ENCODE assay signal across 18 cellular contexts in genomic region chr17:81300586-81301155, GRCh38. TPM values are rescaled to one million over a fixed set of nuclear protein-coding genes. Genes with fewer than 3 reads are reported as not detected.
DNase-seq lines count a peak whose midpoint lies in the region; ATAC-seq, FAIRE-seq and TF ChIP-seq lines count a peak whose summit lies in the region.
"Had no signal": no experiment of that assay in that cellular context is flagged by ENCODE, and none has a peak within 500 bp of the region (broad histone marks: within the 10 kb centered on the region; RNA-seq: fewer than 3 reads in every experiment).

No MANE protein-coding gene starts in this region.

- peaks cover 8% of the 10 kb centered on the region for H3K9me3 Mint-ChIP-seq in glutamatergic neuron (ENCODE audit: unreplicated experiment)
- H3K9me3 Mint-ChIP-seq in immature natural killer cell, result no peaks in the 10 kb centered on the region
- H3K9me3 Mint-ChIP-seq: CD4-positive, alpha-beta memory T cell had no signal

- intact Hi-C loops in Right ventricle myocardium inferior (cut with DNase I), result no loop called here
- intact Hi-C loops in left ventricle myocardium superior (cut with micrococcal nuclease), result no loop called here

- peak overlapping the region; percentile 94 for H3K27ac ChIP-seq in SJCRH30

- TF ChIP-seq CTCF in glutamatergic neuron (IDR thresholded peaks at IDR 0.05; ENCODE audit: partially characterized antibody, unreplicated experiment), result no peak

- H3K4me1 ChIP-seq in SJCRH30, result peaks cover 74% of the 10 kb centered on the region

- no peak for ATAC-seq in Right ventricle myocardium inferior
- ATAC-seq in left ventricle myocardium superior, result no peak

- H3K4me1 Mint-ChIP-seq in glutamatergic neuron (ENCODE audit: low read depth, unreplicated experiment) (peaks cover 27% of the 10 kb centered on the region), immature natural killer cell (peaks cover 5 to 12% of the 10 kb centered on the region in 2 donors)

- no peak for TF ChIP-seq POLR2A in H54 (IDR thresholded peaks at IDR 0.05; ENCODE audit: low read depth, low read length)

- DNase-seq in Right ventricle myocardium inferior (ENCODE audit: missing footprints) (peak; percentile 16), left ventricle myocardium superior (no peak), SJCRH30 (no peak), glutamatergic neuron (no peak), immature natural killer cell (no peak), H54 (ENCODE audit: insufficient read length, low spot score) (no peak), iPS-NIHi11 (ENCODE audit: low spot score) (no peak), retina (no peak)
- DNase-seq: AML-193, DND-41, GDM1, GOT3, Kasumi-1, NCI-H1930, NCI-H2171 treated with DMSO at 0.1 percent for 48 hours, NCI-H510A, SIG-M5 had no signal

- H3K36me3 ChIP-seq in SJCRH30, result no peaks in the 10 kb centered on the region

- no peak for FAIRE-seq in H54 (lab: Jason Lieb, UNC)

- H3K36me3 Mint-ChIP-seq in glutamatergic neuron (ENCODE audit: unreplicated experiment), result no peaks in the 10 kb centered on the region
- no peaks in the 10 kb centered on the region for H3K36me3 Mint-ChIP-seq in immature natural killer cell

- H3K4me3 ChIP-seq in SJCRH30, result no peak overlapping the region

- H3K4me3 Mint-ChIP-seq in glutamatergic neuron (ENCODE audit: unreplicated experiment) (peak overlapping the region; percentile 22), immature natural killer cell (peak overlapping the region in 1 of 5 donors; percentile 37)

- no peaks in the 10 kb centered on the region for H3K27me3 ChIP-seq in SJCRH30

- no peaks in the 10 kb centered on the region for H3K9me3 ChIP-seq in SJCRH30 (replicated peaks)

- peaks cover 10% of the 10 kb centered on the region for H3K27me3 Mint-ChIP-seq in glutamatergic neuron (ENCODE audit: unreplicated experiment)
- H3K27me3 Mint-ChIP-seq in immature natural killer cell (ENCODE audit: low read depth in 3 of 3), result peaks cover 0 to 4% (median 1%) of the 10 kb centered on the region in 3 donors
- H3K27me3 Mint-ChIP-seq: CD4-positive, alpha-beta memory T cell had no signal

- peak overlapping the region; percentile 79 for H3K27ac Mint-ChIP-seq in glutamatergic neuron (ENCODE audit: unreplicated experiment)
- H3K27ac Mint-ChIP-seq in immature natural killer cell, result peak overlapping the region in 2 of 6 donors; percentile 8 to 76

RNA-seq across cellular contexts. Expression of gene SLC38A10, which starts 5.6 kb away (rescaled TPM):
- total RNA-seq in Right ventricle myocardium inferior (44.6 TPM), left ventricle myocardium superior (46.6 TPM), glutamatergic neuron (ENCODE audit: unreplicated experiment) (92.4 TPM)
- 97.0 and 99.8 TPM in 2 replicates for total RNA-seq in SJCRH30 (2014; rRNA removed; shearing (Covaris generic))
- polyA plus RNA-seq in immature natural killer cell, result 10 to 100 TPM; 46.8 to 98.7 (median 46.8) TPM
